Comparison of ENCODE assay signal across 23 cellular contexts in genomic region chr6:159493888-159494632, GRCh38.
"Had no signal": no experiment of that assay in that cellular context is flagged by ENCODE, and none has a peak within 500 bp of the region (broad histone marks: within the 10 kb centered on the region; RNA-seq: fewer than 3 reads in every experiment).

No MANE protein-coding gene starts in this region.

- H3K36me3 ChIP-seq: esophagus squamous epithelium, heart left ventricle, thyroid gland, upper lobe of right lung had no signal

- H3K9me3 Mint-ChIP-seq: activated CD4-positive, alpha-beta memory T cell treated with anti-CD3 and anti-CD28 coated beads, Interleukin-2, amount 10 ng/mL, durations not matched to agents 7 days and 5 days; activated naive CD8-positive, alpha-beta T cell treated with anti-CD3 and anti-CD28 coated beads, Interleukin-2, amount 10 ng/mL, durations not matched to agents 7 days and 5 days; neural crest cell; T-helper 1 cell treated with Interleukin-12 subunit alpha and Interleukin-12 subunit beta and Interleukin-4 antibody, amounts not matched to agents 30 μg/mL and 1 μg/mL, for 36 hours had no signal

- H3K4me3 Mint-ChIP-seq: activated CD4-positive, alpha-beta memory T cell treated with anti-CD3 and anti-CD28 coated beads, Interleukin-2, amount 10 ng/mL, durations not matched to agents 7 days and 5 days; activated naive CD4-positive, alpha-beta T cell treated with anti-CD3 and anti-CD28 coated beads for 36 hours; activated naive CD8-positive, alpha-beta T cell treated with anti-CD3 and anti-CD28 coated beads, Interleukin-2, amount 10 ng/mL, durations not matched to agents 7 days and 5 days; activated T-cell treated with anti-CD3 and anti-CD28 coated beads, Interleukin-2, amount 50 U/mL, for 72 hours; endodermal cell; naive thymus-derived CD4-positive, alpha-beta T cell; neural crest cell; T-helper 1 cell treated with Interleukin-12 subunit alpha and Interleukin-12 subunit beta and Interleukin-4 antibody, amounts not matched to agents 30 μg/mL and 1 μg/mL, for 36 hours had no signal

- H3K4me3 ChIP-seq: coronary artery, esophagus squamous epithelium, heart left ventricle, lung, thyroid gland, upper lobe of right lung had no signal

- H3K27ac Mint-ChIP-seq: activated CD4-positive, alpha-beta memory T cell treated with anti-CD3 and anti-CD28 coated beads, Interleukin-2, amount 10 ng/mL, durations not matched to agents 7 days and 5 days; activated naive CD4-positive, alpha-beta T cell treated with anti-CD3 and anti-CD28 coated beads for 36 hours; activated naive CD8-positive, alpha-beta T cell treated with anti-CD3 and anti-CD28 coated beads, Interleukin-2, amount 10 ng/mL, durations not matched to agents 7 days and 5 days; activated T-cell treated with anti-CD3 and anti-CD28 coated beads, Interleukin-2, amount 50 U/mL, for 72 hours; endodermal cell; naive thymus-derived CD4-positive, alpha-beta T cell; T-helper 1 cell treated with Interleukin-12 subunit alpha and Interleukin-12 subunit beta and Interleukin-4 antibody, amounts not matched to agents 30 μg/mL and 1 μg/mL, for 36 hours had no signal

- DNase-seq: activated CD4-positive, alpha-beta memory T cell treated with anti-CD3 and anti-CD28 coated beads, Interleukin-2, amount 10 ng/mL, durations not matched to agents 7 days and 5 days; activated CD4-positive, alpha-beta T cell treated with anti-CD3 and anti-CD28 coated beads for 48 hours; activated CD4-positive, CD25-positive, alpha-beta regulatory T cell; activated effector memory CD4-positive, alpha-beta T cell treated with Interleukin-2 at 50 U/mL for 16 hours; activated naive CD4-positive, alpha-beta T cell treated with anti-CD3 and anti-CD28 coated beads for 36 hours; activated naive CD8-positive, alpha-beta T cell treated with anti-CD3 and anti-CD28 coated beads, Interleukin-2, amount 10 ng/mL, durations not matched to agents 7 days and 5 days; activated T-cell treated with anti-CD3 and anti-CD28 coated beads, Interleukin-2, amount 50 U/mL, for 72 hours; amygdala; cerebellar nuclear complex; endodermal cell; esophagus squamous epithelium; naive thymus-derived CD4-positive, alpha-beta T cell; occipital lobe; stimulated activated CD4-positive, alpha-beta T cell treated with anti-CD3 and anti-CD28 coated beads, Interleukin-4, amount 100 ng/mL, for 4 hours; stimulated activated naive CD8-positive, alpha-beta T cell treated with anti-CD3 and anti-CD28 coated beads, Interleukin-15, Interleukin-2, amounts not matched to agents 100 U/mL and 50 U/mL, for 24 hours; T1000; thyroid gland; upper lobe of right lung had no signal

- H3K9me3 ChIP-seq: thyroid gland, upper lobe of right lung had no signal

- H3K4me1 Mint-ChIP-seq: activated CD4-positive, alpha-beta memory T cell treated with anti-CD3 and anti-CD28 coated beads, Interleukin-2, amount 10 ng/mL, durations not matched to agents 7 days and 5 days; activated naive CD8-positive, alpha-beta T cell treated with anti-CD3 and anti-CD28 coated beads, Interleukin-2, amount 10 ng/mL, durations not matched to agents 7 days and 5 days; endodermal cell; naive thymus-derived CD4-positive, alpha-beta T cell; neural crest cell had no signal

- ATAC-seq: activated T-cell treated with anti-CD3 and anti-CD28 coated beads, Interleukin-2, amount 50 U/mL, for 72 hours; naive thymus-derived CD4-positive, alpha-beta T cell; stimulated activated naive CD8-positive, alpha-beta T cell treated with anti-CD3 and anti-CD28 coated beads, Interleukin-15, Interleukin-2, amounts not matched to agents 100 U/mL and 50 U/mL, for 24 hours; upper lobe of right lung had no signal

- H3K27me3 ChIP-seq: esophagus squamous epithelium, heart left ventricle, thyroid gland, upper lobe of right lung had no signal

- H3K36me3 Mint-ChIP-seq: activated naive CD8-positive, alpha-beta T cell treated with anti-CD3 and anti-CD28 coated beads, Interleukin-2, amount 10 ng/mL, durations not matched to agents 7 days and 5 days; naive thymus-derived CD4-positive, alpha-beta T cell had no signal

- H3K4me1 ChIP-seq: upper lobe of right lung had no signal

- H3K27ac ChIP-seq: coronary artery, esophagus squamous epithelium, thyroid gland, upper lobe of right lung had no signal
